ENCODE assay signal across 12 cellular contexts in the genomic region with DNA sequence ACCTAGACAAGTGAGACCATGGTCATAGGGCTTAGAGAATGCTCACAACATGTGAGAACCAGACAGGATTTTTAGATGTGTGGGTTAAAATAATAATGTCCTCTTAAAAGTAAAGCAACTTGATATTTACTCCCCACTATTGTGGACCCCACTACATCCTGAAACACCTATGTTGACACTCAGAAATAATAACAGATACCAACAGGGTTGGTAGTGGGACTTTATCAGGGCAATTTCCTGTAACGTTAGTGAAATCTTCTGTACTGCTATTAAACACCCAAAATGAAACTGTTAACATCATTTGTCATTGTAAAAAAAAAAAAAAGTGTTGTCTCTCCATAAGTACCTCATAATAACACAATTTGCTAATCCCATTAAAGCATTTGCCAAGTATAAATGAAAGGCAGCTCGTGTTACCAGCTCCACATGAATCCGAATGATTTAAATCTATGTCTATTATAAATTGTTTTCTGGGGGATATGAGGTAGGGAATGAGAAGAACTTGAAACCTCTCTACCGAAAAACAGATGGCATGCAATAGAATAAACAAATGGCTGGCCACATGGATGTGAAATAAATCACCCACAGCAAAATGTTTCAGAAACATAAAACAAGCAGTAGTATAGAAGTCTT.
DNase-seq lines count a peak whose midpoint lies in the region; TF ChIP-seq lines count a peak whose summit lies in the region.
"Had no signal": no experiment of that assay in that cellular context is flagged by ENCODE, and none has a peak within 500 bp of the region (broad histone marks: within the 10 kb centered on the region; RNA-seq: fewer than 3 reads in every experiment).

No MANE protein-coding gene starts in this region.

- DNase-seq in DMS79 treated with DMSO at 0.1 percent for 48 hours (lab: John Stamatoyannopoulos, UW) (peak; percentile 43), NCI-H1105 treated with DMSO at 0.1 percent for 48 hours (lab: John Stamatoyannopoulos, UW) (peak; percentile 80), NCI-H748 (lab: John Stamatoyannopoulos, UW; ENCODE audit: unreplicated experiment) (peak; percentile 93), fibroblast of peridontal ligament (ENCODE audit: extremely low read depth) (peak; percentile 70), germinal center (ENCODE audit: low spot score) (no peak), head of caudate nucleus (no peak), testis (no peak)
- no peak for DNase-seq in activated naive CD4-positive, alpha-beta T cell treated with anti-CD3 and anti-CD28 coated beads, Interleukin-2, amount 10 ng/mL, durations not matched to agents 7 days and 5 days
- DNase-seq: activated CD4-positive, CD25-positive, alpha-beta regulatory T cell treated with anti-CD3 and anti-CD28 coated beads, Interleukin-2, amount 50 U/mL, for 72 hours; H7; kidney had no signal

- no peaks in the 10 kb centered on the region for H3K9me3 ChIP-seq in testis

- no peaks in the 10 kb centered on the region for H3K36me3 Mint-ChIP-seq in activated naive CD4-positive, alpha-beta T cell treated with anti-CD3 and anti-CD28 coated beads, Interleukin-2, amount 10 ng/mL, durations not matched to agents 7 days and 5 days
- H3K36me3 Mint-ChIP-seq: activated naive CD8-positive, alpha-beta T cell had no signal

- H3K27me3 ChIP-seq in testis, result no peaks in the 10 kb centered on the region

- no peak for TF ChIP-seq CTCF in testis (IDR thresholded peaks at IDR 0.05)

- no peak overlapping the region for H3K4me3 ChIP-seq in testis

- H3K4me3 Mint-ChIP-seq in activated naive CD4-positive, alpha-beta T cell treated with anti-CD3 and anti-CD28 coated beads, Interleukin-2, amount 10 ng/mL, durations not matched to agents 7 days and 5 days, result no peak overlapping the region
- H3K4me3 Mint-ChIP-seq: activated naive CD8-positive, alpha-beta T cell had no signal

- no peaks in the 10 kb centered on the region for H3K9me3 Mint-ChIP-seq in activated naive CD4-positive, alpha-beta T cell treated with anti-CD3 and anti-CD28 coated beads, Interleukin-2, amount 10 ng/mL, durations not matched to agents 7 days and 5 days

- TF ChIP-seq POLR2A in testis (IDR thresholded peaks at IDR 0.05), result no peak

- no peaks in the 10 kb centered on the region for H3K4me1 ChIP-seq in testis

- intact Hi-C loops in head of caudate nucleus (cut with DNase I) (no loop called here), testis (cut with DNase I; ENCODE audit: low total_unique reads) (no loop called here)

- no peaks in the 10 kb centered on the region for H3K4me1 Mint-ChIP-seq in activated naive CD4-positive, alpha-beta T cell treated with anti-CD3 and anti-CD28 coated beads, Interleukin-2, amount 10 ng/mL, durations not matched to agents 7 days and 5 days

- no peaks in the 10 kb centered on the region for H3K27me3 Mint-ChIP-seq in activated naive CD4-positive, alpha-beta T cell treated with anti-CD3 and anti-CD28 coated beads, Interleukin-2, amount 10 ng/mL, durations not matched to agents 7 days and 5 days
- H3K27me3 Mint-ChIP-seq: activated naive CD8-positive, alpha-beta T cell had no signal

- H3K36me3 ChIP-seq in testis (ENCODE audit: low read depth, missing control alignments), result no peaks in the 10 kb centered on the region

- CTCF ChIA-PET in activated naive CD4-positive, alpha-beta T cell treated with anti-CD3 and anti-CD28 coated beads, Interleukin-2, amount 10 ng/mL, durations not matched to agents 7 days and 5 days (lab: Charles Lee), result no interaction called here

- no peak overlapping the region for H3K27ac ChIP-seq in testis

- WGBS in testis, 2 donors, result 77 to 85% methylated on average over 4 of the region's 4 CpGs

- H3K27ac Mint-ChIP-seq in activated naive CD4-positive, alpha-beta T cell treated with anti-CD3 and anti-CD28 coated beads, Interleukin-2, amount 10 ng/mL, durations not matched to agents 7 days and 5 days, result no peak overlapping the region
- H3K27ac Mint-ChIP-seq: activated naive CD8-positive, alpha-beta T cell had no signal

Comparison
In these comparisons a context has a peak if more than half of its experiments do, and no peak if none do; other contexts are left out.
1. DNase-seq: peak in DMS79 treated with DMSO at 0.1 percent for 48 hours (single experiment), NCI-H1105 treated with DMSO at 0.1 percent for 48 hours (single experiment), NCI-H748 (single experiment) and fibroblast of peridontal ligament (single experiment); none in germinal center (single experiment), head of caudate nucleus (0 of 42), activated naive CD4-positive, alpha-beta T cell treated with anti-CD3 and anti-CD28 coated beads, Interleukin-2, amount 10 ng/mL, durations not matched to agents 7 days and 5 days (single experiment) and testis (single experiment).